ENCODE assay signal across 9 cellular contexts in the genomic region with DNA sequence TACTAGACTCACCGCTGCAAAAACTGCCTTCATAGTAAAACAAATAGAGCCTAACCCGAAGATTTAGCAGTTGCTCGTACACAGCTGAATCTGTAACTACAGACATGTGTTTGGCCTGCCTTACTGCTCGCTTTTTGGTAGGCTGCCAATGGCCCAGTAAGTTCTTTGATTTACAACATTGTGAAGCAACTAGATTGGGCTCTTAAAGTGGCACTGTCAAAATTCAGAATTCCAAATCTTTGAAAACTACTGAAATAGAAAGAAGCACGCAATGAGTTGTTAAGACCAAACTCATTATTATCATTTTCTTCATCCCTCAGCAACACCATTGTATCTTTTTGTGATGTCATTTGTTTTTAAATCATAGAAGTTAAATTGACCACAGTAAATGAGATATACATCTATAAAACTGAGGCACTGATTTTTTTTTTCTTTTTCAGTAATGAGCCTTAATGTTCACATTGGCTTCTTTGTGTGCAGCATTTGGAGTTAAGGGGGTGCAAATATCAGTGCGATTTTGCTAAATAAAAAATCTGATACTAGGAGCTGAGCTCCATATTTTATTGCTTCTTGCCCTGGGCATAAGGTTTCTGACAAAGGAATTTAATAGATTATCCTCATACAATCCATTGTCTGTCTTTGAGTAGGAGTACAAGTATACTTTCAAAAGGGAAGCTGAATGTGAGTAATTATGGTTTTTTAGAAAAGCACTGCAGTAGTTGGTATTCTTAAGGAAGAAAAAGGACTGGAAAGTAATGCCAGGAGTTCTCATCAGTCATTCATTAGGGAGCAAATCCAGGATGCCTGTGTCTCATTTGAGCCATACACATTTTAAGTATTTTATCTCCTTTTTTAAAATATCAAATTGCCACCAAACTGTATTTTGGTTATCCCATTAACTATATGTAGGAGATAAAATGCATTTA.
DNase-seq lines count a peak whose midpoint lies in the region; ATAC-seq, FAIRE-seq and TF ChIP-seq lines count a peak whose summit lies in the region.
"Had no signal": no experiment of that assay in that cellular context is flagged by ENCODE, and none has a peak within 500 bp of the region (broad histone marks: within the 10 kb centered on the region; RNA-seq: fewer than 3 reads in every experiment).

No MANE protein-coding gene starts in this region.

- no peak overlapping the region for H3K4me2 ChIP-seq in K562 (ENCODE audit: insufficient read depth, low read length)

- no peaks in the 10 kb centered on the region for H3K36me3 Mint-ChIP-seq in stimulated activated effector memory CD8-positive, alpha-beta T cell treated with anti-CD3 and anti-CD28 coated beads, Interleukin-12 subunit alpha, Interleukin-12 subunit beta, amount 100 ng/mL, for 72 hours

- H3K4me3 ChIP-seq in K562 (no peak overlapping the region), tibial artery (no peak overlapping the region)

- BruUV-seq in K562 (replicated peaks; lab: Mats Ljungman, UMichigan): no TSS peak

- no peak for TF ChIP-seq CTCF in K562 (IDR thresholded peaks at IDR 0.05 in 2 of 3, conservative IDR thresholded peaks at IDR 0.05 in 1 of 3; ENCODE audit: insufficient read depth in 2 of 3, low read depth in 1 of 3, low read length in 3 of 3)
- no peak for TF ChIP-seq CTCF in tibial artery (IDR thresholded peaks at IDR 0.05)

- no peak overlapping the region for H3K27ac Mint-ChIP-seq in stimulated activated effector memory CD8-positive, alpha-beta T cell treated with anti-CD3 and anti-CD28 coated beads, Interleukin-12 subunit alpha, Interleukin-12 subunit beta, amount 100 ng/mL, for 72 hours

- no peak overlapping the region for H3K9ac ChIP-seq in K562 (ENCODE audit: insufficient read depth in 1 of 2, low read depth in 2 of 2, low read length in 2 of 2)

- H3K27ac ChIP-seq in K562 (ENCODE audit: extremely low read depth, low read depth, low read length) (no peak overlapping the region), layer of hippocampus (ENCODE audit: low read depth, low read length) (peak overlapping the region; percentile 38), tibial artery (peak overlapping the region; percentile 26 to 50)

- TF ChIP-seq EP300 in K562 (IDR thresholded peaks at IDR 0.05; ENCODE audit: low read length): no peak

- peak; percentile 93 for DNase-seq in LHCN-M2 (ENCODE audit: low read depth)
- no peak for DNase-seq in K562 (ENCODE audit: extremely low read depth in 1 of 4, low spot score in 3 of 4)
- DNase-seq in tibial artery: peak; percentile 87 to 89
- no peak for DNase-seq in GM19238 (ENCODE audit: insufficient read length, low spot score)
- no peak for DNase-seq in stimulated activated effector memory CD8-positive, alpha-beta T cell treated with anti-CD3 and anti-CD28 coated beads, Interleukin-12 subunit alpha, Interleukin-12 subunit beta, amount 100 ng/mL, for 72 hours (ENCODE audit: low spot score in 2 of 2)
- no peak for DNase-seq in NCI-H1436 treated with DMSO at 0.1 percent for 48 hours (lab: John Stamatoyannopoulos, UW)
- DNase-seq: activated gamma-delta T cell treated with Interleukin-2 at 50 U/mL for 16 hours had no signal

- intact Hi-C loops in K562 (cut with micrococcal nuclease) (no loop called here), tibial artery (cut with DNase I; ENCODE audit: low total_unique reads) (loop anchor here (10.0 kb wide), 1 partner anchor 239 kb away; the partner anchor contains the start of gene SRGAP1)

- no peak for TF ChIP-seq POLR2A in K562 (conservative IDR thresholded peaks at IDR 0.05)

- no peak overlapping the region for H2AFZ ChIP-seq in K562 (ENCODE audit: low read depth, low read length)

- H3K9me3 Mint-ChIP-seq in stimulated activated effector memory CD8-positive, alpha-beta T cell treated with anti-CD3 and anti-CD28 coated beads, Interleukin-12 subunit alpha, Interleukin-12 subunit beta, amount 100 ng/mL, for 72 hours: no peaks in the 10 kb centered on the region

- no peaks in the 10 kb centered on the region for H3K4me1 Mint-ChIP-seq in stimulated activated effector memory CD8-positive, alpha-beta T cell treated with anti-CD3 and anti-CD28 coated beads, Interleukin-12 subunit alpha, Interleukin-12 subunit beta, amount 100 ng/mL, for 72 hours

- no peak for ATAC-seq in K562
- no peak for ATAC-seq in stimulated activated effector memory CD8-positive, alpha-beta T cell treated with anti-CD3 and anti-CD28 coated beads, Interleukin-12 subunit alpha, Interleukin-12 subunit beta, amount 100 ng/mL, for 72 hours
- no peak for ATAC-seq in GM18858 (IDR thresholded peaks at IDR 0.05; ENCODE audit: unreplicated experiment)

- H3K79me2 ChIP-seq in K562 (ENCODE audit: control insufficient read depth, insufficient read depth, low read length): no peaks in the 10 kb centered on the region

- H3K4me3 Mint-ChIP-seq in stimulated activated effector memory CD8-positive, alpha-beta T cell treated with anti-CD3 and anti-CD28 coated beads, Interleukin-12 subunit alpha, Interleukin-12 subunit beta, amount 100 ng/mL, for 72 hours: no peak overlapping the region

- H3K9me1 ChIP-seq in K562 (ENCODE audit: control insufficient read depth, insufficient read depth, low read length): no peaks in the 10 kb centered on the region

- no peak for FAIRE-seq in K562 (lab: Jason Lieb, UNC)

- H4K20me1 ChIP-seq in K562 (replicated peaks; ENCODE audit: control insufficient read depth, insufficient read depth, low read length): no peaks in the 10 kb centered on the region

- H3K36me3 ChIP-seq in K562 (ENCODE audit: control insufficient read depth, insufficient read depth, low read length) (no peaks in the 10 kb centered on the region), tibial artery (peaks cover 0 to 13% (median 9%) of the 10 kb centered on the region in 3 donors)

- no peaks in the 10 kb centered on the region for H3K9me3 ChIP-seq in K562 (replicated peaks; ENCODE audit: control insufficient read depth, insufficient read depth, low read depth, low read length)
- H3K9me3 ChIP-seq in tibial artery: no peaks in the 10 kb centered on the region

- CTCF ChIA-PET in K562 (lab: Yijun Ruan, JAX; ENCODE audit: low intra/inter-chr PET ratio): no interaction called here

- POLR2A ChIA-PET in K562 (lab: Yijun Ruan, JAX): interaction anchor here (0.6 kb wide), 1 partner anchor 867 kb away, joined by 3 read pairs; no protein-coding TSS in a partner anchor

- in situ Hi-C loops in K562 (cut with MboI): no loop called here

- no peaks in the 10 kb centered on the region; a peak in 1 of 5 replicates for H3K27me3 ChIP-seq in K562 (ENCODE audit: control insufficient read depth in 2 of 2, insufficient read depth in 2 of 2, low read length in 2 of 2)
- no peaks in the 10 kb centered on the region for H3K27me3 ChIP-seq in layer of hippocampus (ENCODE audit: control insufficient read depth, insufficient read depth, low read length)
- no peaks in the 10 kb centered on the region for H3K27me3 ChIP-seq in tibial artery

- no peaks in the 10 kb centered on the region for H3K4me1 ChIP-seq in K562 (replicated peaks in 1 of 2; ENCODE audit: control insufficient read depth in 2 of 2, insufficient read depth in 2 of 2, low read length in 2 of 2)
- H3K4me1 ChIP-seq in tibial artery: peaks cover 0 to 25% (median 19%) of the 10 kb centered on the region in 4 donors

- no peak for TF ChIP-seq RAD21 in K562 (CRISPR knock-in tag; conservative IDR thresholded peaks at IDR 0.05 in 1 of 2, IDR thresholded peaks at IDR 0.05 in 1 of 2)

- WGBS in K562 (ENCODE audit: insufficient coverage, low coverage, missing lambda C conversion rate): 0% methylated on average over 6 of the region's 6 CpGs

TF ChIP-seq in K562, 482 proteins besides CTCF, POLR2A, EP300 and RAD21:
- TF ChIP-seq ZNF785 (CRISPR knock-in tag; IDR thresholded peaks at IDR 0.05) (no peak), NR2C1 (IDR thresholded peaks at IDR 0.05) (no peak), NR2C1 (tag; IDR thresholded peaks at IDR 0.05) (no peak), ZNF316 (IDR thresholded peaks at IDR 0.05) (no peak), BMI1 (IDR thresholded peaks at IDR 0.05; ENCODE audit: low read length) (no peak), TFE3 (CRISPR knock-in tag; IDR thresholded peaks at IDR 0.05) (no peak), EWSR1 (IDR thresholded peaks at IDR 0.05; ENCODE audit: borderline replicate concordance, low read depth, partially characterized antibody) (no peak)
- TF ChIP-seq, protein P1, sequence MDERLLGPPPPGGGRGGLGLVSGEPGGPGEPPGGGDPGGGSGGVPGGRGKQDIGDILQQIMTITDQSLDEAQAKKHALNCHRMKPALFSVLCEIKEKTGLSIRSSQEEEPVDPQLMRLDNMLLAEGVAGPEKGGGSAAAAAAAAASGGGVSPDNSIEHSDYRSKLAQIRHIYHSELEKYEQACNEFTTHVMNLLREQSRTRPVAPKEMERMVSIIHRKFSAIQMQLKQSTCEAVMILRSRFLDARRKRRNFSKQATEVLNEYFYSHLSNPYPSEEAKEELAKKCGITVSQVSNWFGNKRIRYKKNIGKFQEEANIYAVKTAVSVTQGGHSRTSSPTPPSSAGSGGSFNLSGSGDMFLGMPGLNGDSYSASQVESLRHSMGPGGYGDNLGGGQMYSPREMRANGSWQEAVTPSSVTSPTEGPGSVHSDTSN (CRISPR knock-in tag; IDR thresholded peaks at IDR 0.05; ENCODE audit: low read depth): no peak
- TF ChIP-seq, protein P1 (tag; conservative IDR thresholded peaks at IDR 0.05; ENCODE audit: low read depth): peak; percentile 57

Comparison
In these comparisons a context has a peak if more than half of its experiments do, and no peak if none do; other contexts are left out.
1. DNase-seq: peak in LHCN-M2 (single experiment) and tibial artery (2 of 2); none in K562 (0 of 4), GM19238 (single experiment), stimulated activated effector memory CD8-positive, alpha-beta T cell treated with anti-CD3 and anti-CD28 coated beads, Interleukin-12 subunit alpha, Interleukin-12 subunit beta, amount 100 ng/mL, for 72 hours (0 of 2) and NCI-H1436 treated with DMSO at 0.1 percent for 48 hours (single experiment).